In the genomic region with DNA sequence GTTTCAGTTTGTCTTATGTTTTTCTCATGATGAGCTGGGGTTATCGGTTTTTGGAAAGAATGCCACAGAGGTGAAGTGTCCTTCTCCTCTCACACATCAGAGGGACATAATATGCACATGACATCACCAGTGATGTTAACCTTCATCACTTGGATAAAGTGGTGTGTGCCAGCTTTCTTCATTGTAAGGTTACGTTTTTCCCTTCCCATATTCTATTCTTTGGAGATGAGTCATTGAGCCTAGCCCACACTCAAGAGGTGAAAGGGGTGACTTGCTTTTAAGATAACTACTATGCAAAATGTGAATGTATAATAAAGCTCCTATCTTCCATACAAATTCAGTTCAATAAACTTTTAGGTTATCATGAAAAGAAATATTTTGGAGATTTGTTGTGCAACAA, we compare ENCODE assay signal across 27 cellular contexts. TPM values are rescaled to one million over a fixed set of nuclear protein-coding genes. Genes with fewer than 3 reads are reported as not detected.
DNase-seq lines count a peak whose midpoint lies in the region; ATAC-seq, FAIRE-seq and TF ChIP-seq lines count a peak whose summit lies in the region.
"Had no signal": no experiment of that assay in that cellular context is flagged by ENCODE, and none has a peak within 500 bp of the region (broad histone marks: within the 10 kb centered on the region; RNA-seq: fewer than 3 reads in every experiment).

No MANE protein-coding gene starts in this region.

- ATAC-seq in GM23338 = no peak
- ATAC-seq: activated CD8-positive, alpha-beta T cell treated with anti-CD3 and anti-CD28 coated beads for 36 hours; left lung; stimulated activated memory B cell treated with anti-CD40 and anti-IgM and Interleukin-4, amounts not matched to agents 10 μg/mL and 1 μg/mL and 100 μg/mL, for 72 hours had no signal

- no peak overlapping the region for H4K8ac ChIP-seq in mesendoderm (ENCODE audit: low read depth, low read length)

- H3K4me1 ChIP-seq in GM23248 (ENCODE audit: insufficient read depth) = no peaks in the 10 kb centered on the region
- no peaks in the 10 kb centered on the region for H3K4me1 ChIP-seq in mesendoderm (ENCODE audit: control insufficient read depth, low read depth, low read length)
- H3K4me1 ChIP-seq in GM23338 (ENCODE audit: insufficient read depth) = no peaks in the 10 kb centered on the region
- H3K4me1 ChIP-seq: adrenal gland, left lung had no signal

- no peak overlapping the region for H2AK5ac ChIP-seq in mesendoderm (ENCODE audit: low read length)

- no peaks in the 10 kb centered on the region for H3K4me1 Mint-ChIP-seq in GM23338
- H3K4me1 Mint-ChIP-seq: brain; CD4-positive, CD25-positive, alpha-beta regulatory T cell; immature natural killer cell; stimulated activated memory B cell treated with anti-CD40 and anti-IgM and Interleukin-4, amounts not matched to agents 10 μg/mL and 1 μg/mL and 100 μg/mL, for 72 hours had no signal

- WGBS in GM23248 (ENCODE audit: low coverage in 1 of 2, low lambda C conversion rate in 2 of 2, missing lambda C conversion rate in 2 of 2), 2 experiments = 19 to 33% methylated on average over 2 of the region's 2 CpGs
- WGBS in mesendoderm (ENCODE audit: extremely low coverage, insufficient coverage, low lambda C conversion rate) = no CpG with 5 or more reads among the region's 2 CpGs

- no peaks in the 10 kb centered on the region for H3K79me2 ChIP-seq in GM23248 (ENCODE audit: insufficient read depth)
- H3K79me2 ChIP-seq in mesendoderm (ENCODE audit: control insufficient read depth, insufficient read depth, low read length) = no peaks in the 10 kb centered on the region
- H3K79me2 ChIP-seq in GM23338 (replicated peaks; ENCODE audit: insufficient read depth) = no peaks in the 10 kb centered on the region

- H2BK120ac ChIP-seq in mesendoderm (ENCODE audit: low read depth, low read length) = no peak overlapping the region

- no peaks in the 10 kb centered on the region for H4K20me1 ChIP-seq in GM23248 (ENCODE audit: insufficient read depth)
- H4K20me1 ChIP-seq in GM23338 (replicated peaks; ENCODE audit: insufficient read depth) = no peaks in the 10 kb centered on the region

- H3K27me3 Mint-ChIP-seq in GM23338 (ENCODE audit: insufficient read depth, low read depth, poor library complexity) = no peaks in the 10 kb centered on the region

- H3K4me3 ChIP-seq in GM23248 (no peak overlapping the region), mesendoderm (ENCODE audit: low read length) (no peak overlapping the region), GM23338 (no peak overlapping the region)
- H3K4me3 ChIP-seq: adrenal gland, left lung, ovary, PC-9 had no signal

- no peak overlapping the region for H3K56ac ChIP-seq in mesendoderm (ENCODE audit: low read length)

- H3K27ac Mint-ChIP-seq in GM23338 = no peak overlapping the region
- H3K27ac Mint-ChIP-seq: activated CD8-positive, alpha-beta T cell treated with anti-CD3 and anti-CD28 coated beads for 36 hours; activated naive CD4-positive, alpha-beta T cell treated with anti-CD3 and anti-CD28 coated beads for 36 hours; activated T-helper 1 cell treated with anti-CD3 and anti-CD28 coated beads, Interleukin-12 subunit alpha, Interleukin-12 subunit beta, Interleukin-2, Interleukin-4 antibody, amounts not matched to agents 30 ng/mL and 10 ng/mL and 1 ng/mL, durations not matched to agents 14 hours and 24 hours and 36 hours; brain; CD4-positive, CD25-positive, alpha-beta regulatory T cell; immature natural killer cell; stimulated activated memory B cell treated with anti-CD40 and anti-IgM and Interleukin-4, amounts not matched to agents 10 μg/mL and 1 μg/mL and 100 μg/mL, for 72 hours had no signal

- H3K36me3 ChIP-seq in GM23248 (ENCODE audit: low read depth) = no peaks in the 10 kb centered on the region
- H3K36me3 ChIP-seq in mesendoderm (ENCODE audit: control insufficient read depth, insufficient read depth, low read length) = no peaks in the 10 kb centered on the region
- H3K36me3 ChIP-seq in GM23338 (ENCODE audit: insufficient read depth) = no peaks in the 10 kb centered on the region
- H3K36me3 ChIP-seq: adrenal gland, left lung, ovary had no signal

- DNase-seq in GM23248 (peak; percentile 5), LoVo (ENCODE audit: low spot score) (peak; percentile 11), astrocyte of the hippocampus (ENCODE audit: low read depth, low spot score) (peak; percentile 5), mesendoderm (peak; percentile 10), HTR-8/SVneo (ENCODE audit: insufficient read length, low spot score) (no peak), GM23338 (ENCODE audit: low spot score) (no peak), GM12892 (ENCODE audit: insufficient read length) (no peak)
- DNase-seq: activated CD8-positive, alpha-beta memory T cell treated with anti-CD3 and anti-CD28 coated beads, Interleukin-2, amount 50 U/mL, for 48 hours; activated CD8-positive, alpha-beta T cell treated with anti-CD3 and anti-CD28 coated beads for 36 hours; activated naive CD4-positive, alpha-beta T cell treated with anti-CD3 and anti-CD28 coated beads for 36 hours; adrenal gland; Calu3; CD4-positive, CD25-positive, alpha-beta regulatory T cell; immature natural killer cell; left lung; mesenchymal stem cell; MM.1S; NCI-H1105 treated with DMSO at 0.1 percent for 48 hours; NCI-H2029; NCI-H524 treated with DMSO at 0.1 percent for 48 hours; ovary; PC-9; SHP77 treated with DMSO at 0.1 percent for 48 hours; substantia nigra had no signal

- no peak overlapping the region for H3K23ac ChIP-seq in mesendoderm (ENCODE audit: low read length)

- no peak overlapping the region for H3K4me2 ChIP-seq in GM23248 (ENCODE audit: unreplicated experiment)
- no peak overlapping the region for H3K4me2 ChIP-seq in mesendoderm (ENCODE audit: low read length)
- no peak overlapping the region for H3K4me2 ChIP-seq in GM23338
- H3K4me2 ChIP-seq: PC-9 had no signal

- H3K9ac ChIP-seq in GM23248 (no peak overlapping the region), mesendoderm (ENCODE audit: low read length) (no peak overlapping the region)

- no peak for TF ChIP-seq CTCF in GM23338 (conservative IDR thresholded peaks at IDR 0.05; ENCODE audit: low read depth in 2 of 2)

- no peak overlapping the region for H2AFZ ChIP-seq in GM23248
- H2AFZ ChIP-seq in GM23338 = no peak overlapping the region
- H2AFZ ChIP-seq: PC-9 had no signal

- no peaks in the 10 kb centered on the region for H3K36me3 Mint-ChIP-seq in GM23338 (ENCODE audit: low read depth)
- H3K36me3 Mint-ChIP-seq: brain; CD4-positive, CD25-positive, alpha-beta regulatory T cell; immature natural killer cell; stimulated activated memory B cell treated with anti-CD40 and anti-IgM and Interleukin-4, amounts not matched to agents 10 μg/mL and 1 μg/mL and 100 μg/mL, for 72 hours had no signal

- FAIRE-seq in HTR-8/SVneo (lab: Jason Lieb, UNC) = no peak
- FAIRE-seq in GM12892 (lab: Jason Lieb, UNC) = no peak

- H3K9me2 ChIP-seq in GM23248 (ENCODE audit: insufficient read depth) (no peaks in the 10 kb centered on the region), GM23338 (ENCODE audit: insufficient read depth) (peaks cover 6% of the 10 kb centered on the region; the same call in 1 of the 2 replicates)

- H3K9me3 Mint-ChIP-seq in GM23338 = no peaks in the 10 kb centered on the region
- H3K9me3 Mint-ChIP-seq: activated CD8-positive, alpha-beta T cell treated with anti-CD3 and anti-CD28 coated beads for 36 hours; activated naive CD4-positive, alpha-beta T cell treated with anti-CD3 and anti-CD28 coated beads for 36 hours; activated T-helper 1 cell treated with anti-CD3 and anti-CD28 coated beads, Interleukin-12 subunit alpha, Interleukin-12 subunit beta, Interleukin-2, Interleukin-4 antibody, amounts not matched to agents 30 ng/mL and 10 ng/mL and 1 ng/mL, durations not matched to agents 14 hours and 24 hours and 36 hours; stimulated activated memory B cell treated with anti-CD40 and anti-IgM and Interleukin-4, amounts not matched to agents 10 μg/mL and 1 μg/mL and 100 μg/mL, for 72 hours had no signal

- TF ChIP-seq POLR2A in GM12892 (IDR thresholded peaks at IDR 0.05; ENCODE audit: low read depth, low read length) = no peak

- no peak overlapping the region for H3K4ac ChIP-seq in mesendoderm (ENCODE audit: low read depth, low read length)

- H3K27ac ChIP-seq in GM23248 (no peak overlapping the region), mesendoderm (ENCODE audit: low read depth, low read length) (no peak overlapping the region), GM23338 (ENCODE audit: low read depth) (no peak overlapping the region)
- H3K27ac ChIP-seq: adrenal gland, left lung, ovary, PC-9 had no signal

- no peaks in the 10 kb centered on the region for H3K9me3 ChIP-seq in GM23248 (ENCODE audit: low read depth)
- H3K9me3 ChIP-seq: adrenal gland, left lung, ovary had no signal

- H2BK15ac ChIP-seq in mesendoderm (replicated peaks; ENCODE audit: low read depth) = no peak overlapping the region

- H2BK5ac ChIP-seq in mesendoderm (ENCODE audit: low read length) = no peak overlapping the region

- H3F3A ChIP-seq in GM23248 (ENCODE audit: insufficient read depth) (no peaks in the 10 kb centered on the region), GM23338 (replicated peaks; ENCODE audit: low read depth) (no peaks in the 10 kb centered on the region)

- H3K79me1 ChIP-seq in mesendoderm (ENCODE audit: low read length) = no peaks in the 10 kb centered on the region

- H3K4me3 Mint-ChIP-seq in GM23338 = no peak overlapping the region
- H3K4me3 Mint-ChIP-seq: activated CD8-positive, alpha-beta T cell treated with anti-CD3 and anti-CD28 coated beads for 36 hours; activated naive CD4-positive, alpha-beta T cell treated with anti-CD3 and anti-CD28 coated beads for 36 hours; activated T-helper 1 cell treated with anti-CD3 and anti-CD28 coated beads, Interleukin-12 subunit alpha, Interleukin-12 subunit beta, Interleukin-2, Interleukin-4 antibody, amounts not matched to agents 30 ng/mL and 10 ng/mL and 1 ng/mL, durations not matched to agents 14 hours and 24 hours and 36 hours; brain; CD4-positive, CD25-positive, alpha-beta regulatory T cell; immature natural killer cell; stimulated activated memory B cell treated with anti-CD40 and anti-IgM and Interleukin-4, amounts not matched to agents 10 μg/mL and 1 μg/mL and 100 μg/mL, for 72 hours had no signal

- H3K27me3 ChIP-seq in GM23248 (replicated peaks; ENCODE audit: insufficient read depth) = no peaks in the 10 kb centered on the region
- no peaks in the 10 kb centered on the region for H3K27me3 ChIP-seq in mesendoderm (ENCODE audit: insufficient read depth, low read length, poor library complexity)
- H3K27me3 ChIP-seq in GM23338 (ENCODE audit: insufficient read depth) = no peaks in the 10 kb centered on the region
- H3K27me3 ChIP-seq: adrenal gland, left lung, ovary had no signal

- in situ Hi-C loops in GM23248 (cut with MboI) = no loop called here

- no peak overlapping the region for H4K5ac ChIP-seq in mesendoderm (ENCODE audit: low read length)

- H3K18ac ChIP-seq in mesendoderm (ENCODE audit: low read length) = no peak overlapping the region

TF ChIP-seq in GM23338, 12 proteins besides CTCF, POLR2A, EP300 and RAD21 (continues in another document):
- TF ChIP-seq CREB1 (CRISPR knock-in tag; IDR thresholded peaks at IDR 0.05; ENCODE audit: low read depth) = no peak

RNA-seq across cellular contexts. Expression of a gene that starts 36.7 kb away (rescaled TPM):
- 6.4 and 7.2 TPM in 2 replicates for total RNA-seq in GM23248 (2014; rRNA removed; shearing (Covaris generic))
- polyA plus RNA-seq in GM23248 (2016; fragmentation: Nextera tagmentation; extraction: Ambion mirVana) (1.9 and 2.1 TPM in 2 replicates), GM23338 (2016; fragmentation: Nextera tagmentation; extraction: Ambion mirVana) (2.5 and 3.9 TPM in 2 replicates)
- polyA plus RNA-seq in mesendoderm (2013, experiment 1 of 2) = 4.2 TPM
- polyA plus RNA-seq in mesendoderm (2013, experiment 2 of 2) = 4.6 TPM
- 9.7 and 10.0 TPM in 2 replicates for total RNA-seq in GM23338 (2014; rRNA removed; shearing (Covaris generic))
- polyA plus RNA-seq in GM12892 (2012; ENCODE audit: missing spikeins) = 2.4 TPM

Comparison
In these comparisons a context has a peak if more than half of its experiments do, and no peak if none do; other contexts are left out.
1. DNase-seq: peak in GM23248 (single experiment), LoVo (single experiment), astrocyte of the hippocampus (single experiment) and mesendoderm (single experiment); none in HTR-8/SVneo (single experiment), GM23338 (single experiment) and GM12892 (single experiment).